In genomic region chr1:30679976-30680305, GRCh38 we compare ENCODE assay signal across 22 cellular contexts. TPM values are rescaled to one million over a fixed set of nuclear protein-coding genes. Genes with fewer than 3 reads are reported as not detected.
A peak's percentile ranks its signal among the peaks of the same experiment; 100 is the strongest.
DNase-seq lines count a peak whose midpoint lies in the region; ATAC-seq and TF ChIP-seq lines count a peak whose summit lies in the region.
"Had no signal": no experiment of that assay in that cellular context is flagged by ENCODE, and none has a peak within 500 bp of the region (broad histone marks: within the 10 kb centered on the region; RNA-seq: fewer than 3 reads in every experiment).

No MANE protein-coding gene starts in this region.

- H3K9me3 ChIP-seq in trophoblast cell (ENCODE audit: insufficient read depth, low read depth, low read length) (peaks cover 24% of the 10 kb centered on the region), vagina (no peaks in the 10 kb centered on the region)
- H3K9me3 ChIP-seq: A549, BE2C, HAP-1 had no signal

- intact Hi-C loops in vagina (cut with DNase I) = loop anchor here (2.0 kb wide), 1 partner anchor 79 kb away; no protein-coding TSS in a partner anchor

- no peak overlapping the region for H3K9ac ChIP-seq in trophoblast cell (ENCODE audit: low read length)
- H3K9ac ChIP-seq: BLaER1 treated with 17β-estradiol and CSF1 and Interleukin-3, amounts not matched to agents 10 nM and 100 nM had no signal

- no peak overlapping the region for H4K91ac ChIP-seq in trophoblast cell (ENCODE audit: low read depth, low read length)

- H3K4ac ChIP-seq in trophoblast cell (ENCODE audit: low read depth, low read length) = no peak overlapping the region

- no peaks in the 10 kb centered on the region for H3K36me3 ChIP-seq in trophoblast cell (ENCODE audit: control insufficient read depth in 1 of 2, insufficient read depth in 2 of 2, low read length in 2 of 2)
- H3K36me3 ChIP-seq in vagina = no peaks in the 10 kb centered on the region
- H3K36me3 ChIP-seq: BE2C; BLaER1 treated with 17β-estradiol and CSF1 and Interleukin-3, amounts not matched to agents 10 nM and 100 nM; HAP-1 had no signal

- no peaks in the 10 kb centered on the region for H3K79me2 ChIP-seq in trophoblast cell (ENCODE audit: control insufficient read depth, insufficient read depth, low read length, poor library complexity)

- H3K14ac ChIP-seq in trophoblast cell (ENCODE audit: low read length) = no peak overlapping the region

- H3K27me3 Mint-ChIP-seq in activated naive CD8-positive, alpha-beta T cell treated with anti-CD3 and anti-CD28 coated beads, Interleukin-2, amount 10 ng/mL, durations not matched to agents 7 days and 5 days = peaks cover 35% of the 10 kb centered on the region
- H3K27me3 Mint-ChIP-seq in activated naive CD8-positive, alpha-beta T cell treated with anti-CD3 and anti-CD28 coated beads, Interleukin-2, amount 50 U/mL, for 24 hours = peaks cover 38% of the 10 kb centered on the region

- no peak overlapping the region for H3K23ac ChIP-seq in trophoblast cell (ENCODE audit: low read length)

- H4K12ac ChIP-seq in trophoblast cell (ENCODE audit: low read depth, low read length) = no peak overlapping the region

- H3K18ac ChIP-seq in trophoblast cell (ENCODE audit: low read length) = no peak overlapping the region

- no peaks in the 10 kb centered on the region for H3K79me1 ChIP-seq in trophoblast cell (ENCODE audit: low read length)

- no peaks in the 10 kb centered on the region for H3K27me3 ChIP-seq in trophoblast cell (ENCODE audit: insufficient read depth, low read length)
- no peaks in the 10 kb centered on the region for H3K27me3 ChIP-seq in vagina
- H3K27me3 ChIP-seq: BE2C had no signal

- no peak overlapping the region for H3K27ac Mint-ChIP-seq in activated naive CD8-positive, alpha-beta T cell treated with anti-CD3 and anti-CD28 coated beads, Interleukin-2, amount 10 ng/mL, durations not matched to agents 7 days and 5 days
- no peak overlapping the region for H3K27ac Mint-ChIP-seq in activated naive CD8-positive, alpha-beta T cell treated with anti-CD3 and anti-CD28 coated beads, Interleukin-2, amount 50 U/mL, for 24 hours
- H3K27ac Mint-ChIP-seq: CD14-positive monocyte; CD4-positive, alpha-beta T cell had no signal

- no peak overlapping the region for H3K4me3 Mint-ChIP-seq in activated naive CD8-positive, alpha-beta T cell treated with anti-CD3 and anti-CD28 coated beads, Interleukin-2, amount 10 ng/mL, durations not matched to agents 7 days and 5 days
- H3K4me3 Mint-ChIP-seq in activated naive CD8-positive, alpha-beta T cell treated with anti-CD3 and anti-CD28 coated beads, Interleukin-2, amount 50 U/mL, for 24 hours = no peak overlapping the region
- H3K4me3 Mint-ChIP-seq: CD14-positive monocyte; CD4-positive, alpha-beta T cell; CD8-positive, alpha-beta memory T cell had no signal

- H3K4me3 ChIP-seq in trophoblast cell (ENCODE audit: low read depth, low read length) (peak overlapping the region; percentile 43), vagina (no peak overlapping the region)
- H3K4me3 ChIP-seq: A549, GM12878, HAP-1 had no signal

- H3K36me3 Mint-ChIP-seq in activated naive CD8-positive, alpha-beta T cell treated with anti-CD3 and anti-CD28 coated beads, Interleukin-2, amount 10 ng/mL, durations not matched to agents 7 days and 5 days = no peaks in the 10 kb centered on the region
- no peaks in the 10 kb centered on the region for H3K36me3 Mint-ChIP-seq in activated naive CD8-positive, alpha-beta T cell treated with anti-CD3 and anti-CD28 coated beads, Interleukin-2, amount 50 U/mL, for 24 hours (ENCODE audit: low read depth)
- H3K36me3 Mint-ChIP-seq: CD8-positive, alpha-beta memory T cell had no signal

- DNase-seq in activated naive CD8-positive, alpha-beta T cell treated with anti-CD3 and anti-CD28 coated beads, Interleukin-2, amount 10 ng/mL, durations not matched to agents 7 days and 5 days = peak; percentile 15
- DNase-seq in activated naive CD8-positive, alpha-beta T cell treated with anti-CD3 and anti-CD28 coated beads, Interleukin-2, amount 50 U/mL, for 24 hours = no peak
- DNase-seq in trophoblast cell = no peak
- no peak for DNase-seq in vagina (ENCODE audit: extremely low spot score in 2 of 2)
- no peak for DNase-seq in hypothalamus (lab: John Stamatoyannopoulos, UW)
- DNase-seq: 8988T; ACHN; AML-193; BE2C; CD4-positive, alpha-beta T cell; CD8-positive, alpha-beta memory T cell; DMS 273 treated with DMSO at 0.1 percent for 48 hours; DMS79; EL; GDM1; GOT3 had no signal

- peaks cover under 1% of the 10 kb centered on the region for H3K4me1 Mint-ChIP-seq in activated naive CD8-positive, alpha-beta T cell treated with anti-CD3 and anti-CD28 coated beads, Interleukin-2, amount 10 ng/mL, durations not matched to agents 7 days and 5 days
- H3K4me1 Mint-ChIP-seq in activated naive CD8-positive, alpha-beta T cell treated with anti-CD3 and anti-CD28 coated beads, Interleukin-2, amount 50 U/mL, for 24 hours = peaks cover 7% of the 10 kb centered on the region

- no CpG with 5 or more reads among the region's 2 CpGs for WGBS in trophoblast cell (ENCODE audit: extremely low coverage, insufficient coverage, insufficient read length)

- H2AK5ac ChIP-seq in trophoblast cell (ENCODE audit: low read length) = no peak overlapping the region

- H3K27ac ChIP-seq in trophoblast cell (ENCODE audit: low read depth, low read length) (no peak overlapping the region), vagina (peak overlapping the region; percentile 97)
- H3K27ac ChIP-seq: A549; BLaER1 treated with 17β-estradiol and CSF1 and Interleukin-3, amounts not matched to agents 10 nM and 100 nM had no signal

- no peak overlapping the region for H2BK12ac ChIP-seq in trophoblast cell (ENCODE audit: low read length)

- H3K9me3 Mint-ChIP-seq in activated naive CD8-positive, alpha-beta T cell treated with anti-CD3 and anti-CD28 coated beads, Interleukin-2, amount 10 ng/mL, durations not matched to agents 7 days and 5 days = peaks cover 1% of the 10 kb centered on the region
- no peaks in the 10 kb centered on the region for H3K9me3 Mint-ChIP-seq in activated naive CD8-positive, alpha-beta T cell treated with anti-CD3 and anti-CD28 coated beads, Interleukin-2, amount 50 U/mL, for 24 hours
- H3K9me3 Mint-ChIP-seq: CD4-positive, alpha-beta T cell had no signal

- H3K4me1 ChIP-seq in trophoblast cell (ENCODE audit: control insufficient read depth in 1 of 2, insufficient read depth in 2 of 2, low read length in 2 of 2) (peaks cover 0 to under 1% of the 10 kb centered on the region in 2 experiments), vagina (peaks cover 37% of the 10 kb centered on the region)
- H3K4me1 ChIP-seq: A549, BE2C, HAP-1 had no signal

- POLR2A ChIA-PET in activated naive CD8-positive, alpha-beta T cell treated with anti-CD3 and anti-CD28 coated beads, Interleukin-2, amount 10 ng/mL, durations not matched to agents 7 days and 5 days (lab: Charles Lee) = interaction anchor here (0.6 kb wide), 1 partner anchor 10 kb away, joined by 9 read pairs; no protein-coding TSS in a partner anchor

- no peak overlapping the region for H3K4me2 ChIP-seq in trophoblast cell (ENCODE audit: low read length)
- H3K4me2 ChIP-seq: A549; BLaER1 treated with 17β-estradiol and CSF1 and Interleukin-3, amounts not matched to agents 10 nM and 100 nM had no signal

- TF ChIP-seq CTCF in vagina (IDR thresholded peaks at IDR 0.05) = no peak

- H4K8ac ChIP-seq in trophoblast cell (ENCODE audit: low read depth, low read length) = no peak overlapping the region

- H2AFZ ChIP-seq in trophoblast cell (ENCODE audit: insufficient read depth, low read length, poor library complexity) = no peak overlapping the region

- no peak overlapping the region for H2BK5ac ChIP-seq in trophoblast cell (ENCODE audit: low read depth, low read length, poor library complexity)

- no peak for TF ChIP-seq POLR2A in vagina (IDR thresholded peaks at IDR 0.05)

- H2BK120ac ChIP-seq in trophoblast cell (ENCODE audit: insufficient read depth, low read length, poor library complexity) = no peak overlapping the region

- ATAC-seq in activated naive CD8-positive, alpha-beta T cell treated with anti-CD3 and anti-CD28 coated beads, Interleukin-2, amount 10 ng/mL, durations not matched to agents 7 days and 5 days (ENCODE audit: low read depth) = no peak
- no peak for ATAC-seq in activated naive CD8-positive, alpha-beta T cell treated with anti-CD3 and anti-CD28 coated beads, Interleukin-2, amount 50 U/mL, for 24 hours
- no peak for ATAC-seq in HG03460 (IDR thresholded peaks at IDR 0.05; ENCODE audit: unreplicated experiment)
- ATAC-seq: A549, GM12878 had no signal

RNA-seq across cellular contexts. Expression of gene MATN1, which starts 43.4 kb away (rescaled TPM):
- under 1 TPM in 1 of 2 experiments, not detected in 1; 0.26 TPM for total RNA-seq in activated naive CD8-positive, alpha-beta T cell treated with anti-CD3 and anti-CD28 coated beads, Interleukin-2, amount 10 ng/mL, durations not matched to agents 7 days and 5 days
- 0.04 and 0.10 TPM in 2 replicates for polyA plus RNA-seq in trophoblast cell (2013)
- total RNA-seq in vagina = 0.49 TPM
- polyA plus RNA-seq: CD14-positive monocyte; CD8-positive, alpha-beta memory T cell had no signal
